Comparison of ENCODE assay signal across 8 cellular contexts in the genomic region with DNA sequence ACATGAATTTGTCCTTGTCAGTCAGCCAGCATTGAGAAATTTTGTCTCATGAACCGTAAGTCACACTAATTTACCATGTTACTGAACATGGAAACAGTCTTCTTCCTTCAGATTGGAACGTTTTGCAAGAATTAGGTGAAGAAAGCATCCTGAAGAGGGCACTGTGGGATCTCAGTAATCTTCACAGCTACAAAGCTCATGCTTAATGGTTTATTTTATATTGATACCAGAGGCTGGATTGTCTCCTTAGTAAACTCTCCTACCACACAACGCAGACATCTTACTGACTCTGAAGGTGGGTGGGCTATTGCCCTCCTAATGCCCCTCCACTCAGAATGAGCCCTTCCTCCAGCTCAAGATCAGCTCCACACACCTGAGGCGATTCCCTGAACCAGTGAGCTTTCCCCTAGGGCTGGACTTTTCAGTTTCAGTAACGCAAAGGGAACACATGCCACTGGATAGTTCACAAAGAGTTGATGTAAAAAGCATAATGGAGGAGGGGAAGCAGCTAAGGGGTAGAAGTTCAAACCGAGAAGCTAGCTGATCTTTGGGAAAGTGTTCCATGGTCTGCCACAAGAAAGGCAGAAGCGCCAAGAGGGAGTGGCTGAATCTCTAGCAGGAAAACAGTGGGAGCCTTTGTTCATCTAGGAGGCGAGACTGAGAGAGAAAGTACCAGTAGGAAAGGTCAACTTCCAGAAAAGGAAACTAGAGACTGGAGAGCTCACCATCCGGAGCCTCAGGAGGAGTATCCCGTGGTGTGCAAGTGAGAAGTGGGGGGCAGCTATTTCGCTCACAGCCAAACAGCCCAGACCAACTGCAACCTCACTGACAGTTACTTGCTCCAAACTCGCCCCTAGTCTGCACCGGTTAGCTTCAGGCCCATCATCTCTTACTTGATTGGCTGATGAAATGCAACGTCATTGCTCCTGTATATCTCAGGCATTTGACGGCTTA. TPM values are rescaled to one million over a fixed set of nuclear protein-coding genes. Genes with fewer than 3 reads are reported as not detected.
DNase-seq lines count a peak whose midpoint lies in the region; ATAC-seq and TF ChIP-seq lines count a peak whose summit lies in the region.

A gene (minus strand): TSS at position 849 of the 954 bp plus-strand sequence. CDS start 7,425 bp downstream, outside the sequence.

- WGBS in right lobe of liver (ENCODE audit: insufficient coverage, low coverage, low lambda C conversion rate, missing lambda C conversion rate): 7% methylated on average over 15 of the region's 15 CpGs

- peak; percentile 79 to 93 (median 92) for ATAC-seq in right lobe of liver

- DNase-seq in NCI-H2081 (lab: John Stamatoyannopoulos, UW): peak; percentile 10 to 28
- DNase-seq in NCI-H2081 treated with DMSO at 0.1 percent for 48 hours (lab: John Stamatoyannopoulos, UW): no peak
- DNase-seq in NCI-H1105 (lab: John Stamatoyannopoulos, UW): peak; percentile 27
- DNase-seq in T-helper 1 cell: peak in 3 of 5 donors; percentile 15 to 69 (median 22)
- no peak for DNase-seq in right lobe of liver

- no peak for TF ChIP-seq POLR2A in right lobe of liver (IDR thresholded peaks at IDR 0.05)

- CTCF ChIA-PET in HEK293 (lab: Yijun Ruan, JAX): interaction anchor here (0.7 to 2.2 kb wide), 27 partner anchors 9 to 521 kb away, joined by 3 to 11 read pairs (median 4); no protein-coding TSS in a partner anchor

- POLR2A ChIA-PET in HEK293 (lab: Yijun Ruan, JAX): no interaction called here

- no peaks in the 10 kb centered on the region for H3K36me3 ChIP-seq in HEK293 (ENCODE audit: control insufficient read depth in 2 of 2, insufficient read depth in 1 of 2, low read length in 2 of 2)
- H3K36me3 ChIP-seq in duodenal mucosa (ENCODE audit: control insufficient read depth in 1 of 2, insufficient read depth in 2 of 2, low read length in 2 of 2): no peaks in the 10 kb centered on the region
- no peaks in the 10 kb centered on the region for H3K36me3 ChIP-seq in right lobe of liver
- H3K36me3 ChIP-seq in subcutaneous abdominal adipose tissue (ENCODE audit: control insufficient read depth in 5 of 5, insufficient read depth in 5 of 5, low read length in 5 of 5): no peaks in the 10 kb centered on the region

- no peaks in the 10 kb centered on the region for H3K9me3 ChIP-seq in HEK293 (ENCODE audit: control insufficient read depth, insufficient read depth, low read depth, low read length)
- H3K9me3 ChIP-seq in duodenal mucosa (ENCODE audit: control insufficient read depth in 1 of 2, low read length in 2 of 2): no peaks in the 10 kb centered on the region
- no peaks in the 10 kb centered on the region for H3K9me3 ChIP-seq in right lobe of liver
- no peaks in the 10 kb centered on the region for H3K9me3 ChIP-seq in subcutaneous abdominal adipose tissue (ENCODE audit: control insufficient read depth in 5 of 5, low read length in 5 of 5)

- H3K4me1 ChIP-seq in HEK293 (ENCODE audit: control insufficient read depth, insufficient read depth, low read length) (no peaks in the 10 kb centered on the region), duodenal mucosa (ENCODE audit: control insufficient read depth in 1 of 2, insufficient read depth in 2 of 2, low read length in 2 of 2) (peaks cover 0 to 6% of the 10 kb centered on the region in 2 donors), right lobe of liver (no peaks in the 10 kb centered on the region), subcutaneous abdominal adipose tissue (ENCODE audit: control insufficient read depth in 5 of 5, insufficient read depth in 5 of 5, low read length in 5 of 5) (peaks cover 0 to 13% (median 11%) of the 10 kb centered on the region in 5 donors)

- H3K27me3 ChIP-seq in duodenal mucosa (ENCODE audit: control insufficient read depth in 1 of 2, insufficient read depth in 2 of 2, low read length in 2 of 2): no peaks in the 10 kb centered on the region
- H3K27me3 ChIP-seq in right lobe of liver: no peaks in the 10 kb centered on the region
- H3K27me3 ChIP-seq in subcutaneous abdominal adipose tissue (ENCODE audit: control insufficient read depth in 5 of 5, insufficient read depth in 4 of 5, low read length in 5 of 5): no peaks in the 10 kb centered on the region

- H3K4me3 ChIP-seq in HEK293 (ENCODE audit: low read depth, low read length): no peak within 1 kb of the TSS
- peak within 1 kb of the TSS; percentile 80 to 81 for H3K4me3 ChIP-seq in duodenal mucosa (ENCODE audit: low read depth in 1 of 2, low read length in 2 of 2)
- H3K4me3 ChIP-seq in right lobe of liver: peak within 1 kb of the TSS; percentile 31 to 35 (median 31)
- peak within 1 kb of the TSS; percentile 58 to 77 (median 67) for H3K4me3 ChIP-seq in subcutaneous abdominal adipose tissue (ENCODE audit: low read depth in 1 of 5, low read length in 5 of 5)

- H3K27ac ChIP-seq in HEK293 (ENCODE audit: extremely low read depth, low read depth, low read length) (no peak within 1 kb of the TSS), duodenal mucosa (ENCODE audit: low read depth, low read length) (peak within 1 kb of the TSS; percentile 60), right lobe of liver (no peak within 1 kb of the TSS), subcutaneous abdominal adipose tissue (ENCODE audit: low read depth, low read length) (peak within 1 kb of the TSS; percentile 63)

- H3K9ac ChIP-seq in duodenal mucosa (ENCODE audit: low read depth in 1 of 2, low read length in 2 of 2) (peak within 1 kb of the TSS; percentile 62 to 69), subcutaneous abdominal adipose tissue (ENCODE audit: low read length in 5 of 5) (peak within 1 kb of the TSS in 4 of 5 donors; percentile 44 to 81 (median 74))

- TF ChIP-seq CTCF in HEK293 (tag by site-specific recombination; IDR thresholded peaks at IDR 0.05) (peak; percentile 25; the same call in 1 of the 2 replicates), right lobe of liver (IDR thresholded peaks at IDR 0.05) (peak; percentile 47 to 64 (median 60))

- intact Hi-C loops in right lobe of liver (cut with DNase I): no loop called here

TF ChIP-seq in HEK293, 187 proteins besides CTCF, POLR2A, EP300 and RAD21:
- TF ChIP-seq ZNF629 (tag by site-specific recombination; IDR thresholded peaks at IDR 0.05) (no peak), ZNF768 (tag by site-specific recombination; IDR thresholded peaks at IDR 0.05) (no peak), ZNF76 (tag by site-specific recombination; IDR thresholded peaks at IDR 0.05; ENCODE audit: borderline replicate concordance, low read depth) (no peak), SP2 (tag by site-specific recombination; IDR thresholded peaks at IDR 0.05) (no peak), ZNF366 (tag by site-specific recombination; conservative IDR thresholded peaks at IDR 0.05) (no peak), ZNF654 (tag by site-specific recombination; IDR thresholded peaks at IDR 0.05; ENCODE audit: low read depth) (peak; percentile 60), REPIN1 (tag by site-specific recombination; IDR thresholded peaks at IDR 0.05; ENCODE audit: low read depth) (no peak)
- TF ChIP-seq, protein P1, sequence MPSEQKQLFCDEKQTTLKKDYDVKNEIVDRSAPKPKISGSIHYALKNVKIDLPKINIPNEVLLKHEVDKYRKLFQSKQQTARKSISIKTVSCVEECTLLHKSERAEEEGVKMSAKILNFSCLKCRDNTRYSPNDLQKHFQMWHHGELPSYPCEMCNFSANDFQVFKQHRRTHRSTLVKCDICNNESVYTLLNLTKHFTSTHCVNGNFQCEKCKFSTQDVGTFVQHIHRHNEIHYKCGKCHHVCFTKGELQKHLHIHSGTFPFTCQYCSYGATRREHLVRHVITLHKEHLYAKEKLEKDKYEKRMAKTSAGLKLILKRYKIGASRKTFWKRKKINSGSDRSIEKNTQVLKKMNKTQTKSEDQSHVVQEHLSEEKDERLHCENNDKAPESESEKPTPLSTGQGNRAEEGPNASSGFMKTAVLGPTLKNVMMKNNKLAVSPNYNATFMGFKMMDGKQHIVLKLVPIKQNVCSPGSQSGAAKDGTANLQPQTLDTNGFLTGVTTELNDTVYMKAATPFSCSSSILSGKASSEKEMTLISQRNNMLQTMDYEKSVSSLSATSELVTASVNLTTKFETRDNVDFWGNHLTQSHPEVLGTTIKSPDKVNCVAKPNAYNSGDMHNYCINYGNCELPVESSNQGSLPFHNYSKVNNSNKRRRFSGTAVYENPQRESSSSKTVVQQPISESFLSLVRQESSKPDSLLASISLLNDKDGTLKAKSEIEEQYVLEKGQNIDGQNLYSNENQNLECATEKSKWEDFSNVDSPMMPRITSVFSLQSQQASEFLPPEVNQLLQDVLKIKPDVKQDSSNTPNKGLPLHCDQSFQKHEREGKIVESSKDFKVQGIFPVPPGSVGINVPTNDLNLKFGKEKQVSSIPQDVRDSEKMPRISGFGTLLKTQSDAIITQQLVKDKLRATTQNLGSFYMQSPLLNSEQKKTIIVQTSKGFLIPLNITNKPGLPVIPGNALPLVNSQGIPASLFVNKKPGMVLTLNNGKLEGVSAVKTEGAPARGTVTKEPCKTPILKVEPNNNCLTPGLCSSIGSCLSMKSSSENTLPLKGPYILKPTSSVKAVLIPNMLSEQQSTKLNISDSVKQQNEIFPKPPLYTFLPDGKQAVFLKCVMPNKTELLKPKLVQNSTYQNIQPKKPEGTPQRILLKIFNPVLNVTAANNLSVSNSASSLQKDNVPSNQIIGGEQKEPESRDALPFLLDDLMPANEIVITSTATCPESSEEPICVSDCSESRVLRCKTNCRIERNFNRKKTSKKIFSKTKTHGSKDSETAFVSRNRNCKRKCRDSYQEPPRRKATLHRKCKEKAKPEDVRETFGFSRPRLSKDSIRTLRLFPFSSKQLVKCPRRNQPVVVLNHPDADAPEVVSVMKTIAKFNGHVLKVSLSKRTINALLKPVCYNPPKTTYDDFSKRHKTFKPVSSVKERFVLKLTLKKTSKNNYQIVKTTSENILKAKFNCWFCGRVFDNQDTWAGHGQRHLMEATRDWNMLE (tag by site-specific recombination; conservative IDR thresholded peaks at IDR 0.05; ENCODE audit: low read depth): no peak

RNA-seq across cellular contexts. Expression of the gene that starts here (rescaled TPM):
- total RNA-seq in right lobe of liver: not detected

Comparison
In these comparisons a context has a peak if more than half of its experiments do, and no peak if none do; other contexts are left out.
1. DNase-seq: peak in NCI-H2081 (2 of 2), NCI-H1105 (single experiment) and T-helper 1 cell (3 of 5); none in NCI-H2081 treated with DMSO at 0.1 percent for 48 hours (single experiment) and right lobe of liver (0 of 3).
2. Peak in ATAC-seq and H3K4me3 ChIP-seq in right lobe of liver; RNA of the gene not detected or under 1 TPM.
3. H3K27ac ChIP-seq: peak in duodenal mucosa (single experiment) and subcutaneous abdominal adipose tissue (single experiment); none in HEK293 (single experiment) and right lobe of liver (0 of 3).